Comparison of ENCODE assay signal across 16 cellular contexts in genomic region chr2:189304360-189304759, GRCh38.
DNase-seq lines count a peak whose midpoint lies in the region; TF ChIP-seq lines count a peak whose summit lies in the region.
"Had no signal": no experiment of that assay in that cellular context is flagged by ENCODE, and none has a peak within 500 bp of the region (broad histone marks: within the 10 kb centered on the region; RNA-seq: fewer than 3 reads in every experiment).

No MANE protein-coding gene starts in this region.

- no peaks in the 10 kb centered on the region for H3K4me1 ChIP-seq in esophagus muscularis mucosa
- H3K4me1 ChIP-seq: left ventricle myocardium inferior, upper lobe of right lung had no signal

- no peaks in the 10 kb centered on the region for H3K36me3 ChIP-seq in esophagus muscularis mucosa
- H3K36me3 ChIP-seq: left ventricle myocardium inferior, upper lobe of right lung had no signal

- H3K27ac ChIP-seq in dorsolateral prefrontal cortex: no peak overlapping the region
- no peak overlapping the region for H3K27ac ChIP-seq in esophagus muscularis mucosa (replicated peaks in 1 of 4)
- H3K27ac ChIP-seq: hepatocyte, left ventricle myocardium inferior, upper lobe of right lung had no signal

- WGBS in esophagus muscularis mucosa: 79% methylated on average over 2 of the region's 2 CpGs

- DNase-seq in activated CD8-positive, alpha-beta memory T cell treated with anti-CD3 and anti-CD28 coated beads for 24 hours: peak; percentile 70
- no peak for DNase-seq in activated CD8-positive, alpha-beta memory T cell treated with anti-CD3 and anti-CD28 coated beads, Interleukin-2, amount 50 U/mL, for 48 hours
- peak; percentile 45 for DNase-seq in activated CD8-positive, alpha-beta memory T cell treated with anti-CD3 and anti-CD28 coated beads, Interleukin-2, amount 50 U/mL, for 4 hours
- DNase-seq in central memory CD4-positive, alpha-beta T cell: peak; percentile 60
- DNase-seq in stimulated activated naive CD4-positive, alpha-beta T cell treated with Interleukin-2 at 50 U/mL for 16 hours (lab: John Stamatoyannopoulos, UW): peak; percentile 20
- DNase-seq in NCI-H69 (lab: John Stamatoyannopoulos, UW): no peak
- no peak for DNase-seq in dorsolateral prefrontal cortex
- no peak for DNase-seq in esophagus muscularis mucosa (ENCODE audit: extremely low spot score)
- DNase-seq: Calu3, caudate nucleus, left ventricle myocardium inferior, NCI-H1092 treated with DMSO at 0.1 percent for 48 hours, NCI-H226, OCI-M1, upper lobe of right lung had no signal

- TF ChIP-seq EP300 in esophagus muscularis mucosa (IDR thresholded peaks at IDR 0.05): no peak

- no peak overlapping the region for H3K4me3 ChIP-seq in dorsolateral prefrontal cortex
- no peak overlapping the region for H3K4me3 ChIP-seq in esophagus muscularis mucosa
- H3K4me3 ChIP-seq: hepatocyte, left ventricle myocardium inferior, upper lobe of right lung had no signal

- H3K9me3 ChIP-seq in esophagus muscularis mucosa: no peaks in the 10 kb centered on the region
- H3K9me3 ChIP-seq: left ventricle myocardium inferior, upper lobe of right lung had no signal

- H3K27me3 ChIP-seq in dorsolateral prefrontal cortex: no peaks in the 10 kb centered on the region
- no peaks in the 10 kb centered on the region for H3K27me3 ChIP-seq in esophagus muscularis mucosa
- H3K27me3 ChIP-seq: hepatocyte, upper lobe of right lung had no signal

- intact Hi-C loops in dorsolateral prefrontal cortex (cut with DNase I): no loop called here
- intact Hi-C loops in esophagus muscularis mucosa (cut with DNase I): no loop called here

- no peak for TF ChIP-seq POLR2A in esophagus muscularis mucosa (IDR thresholded peaks at IDR 0.05; ENCODE audit: low read depth)

- TF ChIP-seq CTCF in dorsolateral prefrontal cortex (IDR thresholded peaks at IDR 0.05 in 54 of 56, conservative IDR thresholded peaks at IDR 0.05 in 2 of 56; ENCODE audit: low read depth in 1 of 56, partially characterized antibody in 56 of 56) (no peak), esophagus muscularis mucosa (IDR thresholded peaks at IDR 0.05) (no peak)

Comparison
In these comparisons a context has a peak if more than half of its experiments do, and no peak if none do; other contexts are left out.
1. DNase-seq: peak in activated CD8-positive, alpha-beta memory T cell treated with anti-CD3 and anti-CD28 coated beads for 24 hours (single experiment), activated CD8-positive, alpha-beta memory T cell treated with anti-CD3 and anti-CD28 coated beads, Interleukin-2, amount 50 U/mL, for 4 hours (single experiment), central memory CD4-positive, alpha-beta T cell (single experiment) and stimulated activated naive CD4-positive, alpha-beta T cell treated with Interleukin-2 at 50 U/mL for 16 hours (single experiment); none in activated CD8-positive, alpha-beta memory T cell treated with anti-CD3 and anti-CD28 coated beads, Interleukin-2, amount 50 U/mL, for 48 hours (single experiment), NCI-H69 (single experiment), dorsolateral prefrontal cortex (0 of 10) and esophagus muscularis mucosa (single experiment).